Comparison of ENCODE assay signal across 23 cellular contexts in genomic region chr5:154625031-154625430, GRCh38.
"Had no signal": no experiment of that assay in that cellular context is flagged by ENCODE, and none has a peak within 500 bp of the region (broad histone marks: within the 10 kb centered on the region; RNA-seq: fewer than 3 reads in every experiment).

No MANE protein-coding gene starts in this region.

- H3K9me3 ChIP-seq: SJCRH30 had no signal

- H3K4me1 ChIP-seq: SJCRH30 had no signal

- H3K27ac ChIP-seq: RWPE1, SJCRH30 had no signal

- H3K4me3 ChIP-seq: SJCRH30 had no signal

- DNase-seq: KBM-7; MV-4-11; NCI-H1048; NCI-H1105; NCI-H1417 treated with DMSO at 0.1 percent for 48 hours; NCI-H146; NCI-H1694 treated with DMSO at 0.1 percent for 48 hours; NCI-H1930; NCI-H2081; NCI-H2107; NCI-H2227 treated with DMSO at 0.1 percent for 48 hours; NCI-H524; NCI-H526 treated with DMSO at 0.1 percent for 48 hours; NCI-H748 treated with DMSO at 0.1 percent for 48 hours; NK-92 treated with Interleukin-12 subunit alpha and Interleukin-12 subunit beta, amount 100 ng/mL, for 24 hours; PC-3; SHP77 treated with DMSO at 0.1 percent for 48 hours; SJCRH30; T-helper 1 cell had no signal

- ATAC-seq: Panc1, PC-3, Right ventricle myocardium inferior, SK-N-SH treated with all-trans-retinoic acid at 6 μM for 48 hours had no signal

- H3K36me3 ChIP-seq: SJCRH30 had no signal
